7 cellular contexts compared by ENCODE assay signal in genomic region chr9:137029058-137029922, GRCh38. TPM values are rescaled to one million over a fixed set of nuclear protein-coding genes. Genes with fewer than 3 reads are reported as not detected.
DNase-seq lines count a peak whose midpoint lies in the region; ATAC-seq, FAIRE-seq and TF ChIP-seq lines count a peak whose summit lies in the region.

No MANE protein-coding gene starts in this region.

- H2AFZ ChIP-seq in astrocyte (ENCODE audit: low read depth, low read length) = no peak overlapping the region

- H3K4me3 Mint-ChIP-seq in IgD-negative memory B cell = peak overlapping the region; percentile 86 to 97 (median 92)
- H3K4me3 Mint-ChIP-seq in T-helper 1 cell treated with Interleukin-12 subunit alpha and Interleukin-12 subunit beta and Interleukin-4 antibody, amounts not matched to agents 30 μg/mL and 1 μg/mL, for 36 hours = peak overlapping the region; percentile 74
- H3K4me3 Mint-ChIP-seq in astrocyte (ENCODE audit: unreplicated experiment) = peak overlapping the region; percentile 73

- H3K36me3 ChIP-seq in astrocyte (ENCODE audit: insufficient read depth, low read length) = no peaks in the 10 kb centered on the region

- no peak for FAIRE-seq in astrocyte (lab: Jason Lieb, UNC)

- H3K27me3 Mint-ChIP-seq in IgD-negative memory B cell = no peaks in the 10 kb centered on the region
- H3K27me3 Mint-ChIP-seq in T-helper 1 cell treated with Interleukin-12 subunit alpha and Interleukin-12 subunit beta and Interleukin-4 antibody, amounts not matched to agents 30 μg/mL and 1 μg/mL, for 36 hours (ENCODE audit: low read depth) = peaks cover 4% of the 10 kb centered on the region
- H3K27me3 Mint-ChIP-seq in astrocyte (ENCODE audit: low read depth, unreplicated experiment) = peaks cover 6% of the 10 kb centered on the region

- H3K4me2 ChIP-seq in astrocyte (ENCODE audit: low read length) = peak overlapping the region; percentile 90

- no peaks in the 10 kb centered on the region for H3K36me3 Mint-ChIP-seq in IgD-negative memory B cell
- no peaks in the 10 kb centered on the region for H3K36me3 Mint-ChIP-seq in T-helper 1 cell treated with Interleukin-12 subunit alpha and Interleukin-12 subunit beta and Interleukin-4 antibody, amounts not matched to agents 30 μg/mL and 1 μg/mL, for 36 hours (ENCODE audit: low read depth)
- H3K36me3 Mint-ChIP-seq in astrocyte (ENCODE audit: low read depth, unreplicated experiment) = no peaks in the 10 kb centered on the region

- DNase-seq in astrocyte (ENCODE audit: low read depth) (no peak), hippocampal formation (lab: John Stamatoyannopoulos, UW) (peak; percentile 31 to 70), sciatic nerve (ENCODE audit: low spot score) (peak; percentile 89)

- peak overlapping the region; percentile 13 to 96 (median 81) for H3K27ac Mint-ChIP-seq in IgD-negative memory B cell
- H3K27ac Mint-ChIP-seq in T-helper 1 cell treated with Interleukin-12 subunit alpha and Interleukin-12 subunit beta and Interleukin-4 antibody, amounts not matched to agents 30 μg/mL and 1 μg/mL, for 36 hours = peak overlapping the region; percentile 73
- H3K27ac Mint-ChIP-seq in astrocyte (ENCODE audit: unreplicated experiment) = no peak overlapping the region

- intact Hi-C loops in sciatic nerve (cut with DNase I) = loop anchor here (10.0 kb wide), 1 partner anchor 184 kb away; the partner anchor contains the start of genes AJM1 and PHPT1

- H4K20me1 ChIP-seq in astrocyte (ENCODE audit: insufficient read depth, low read length) = peaks cover 25% of the 10 kb centered on the region

- ATAC-seq in sciatic nerve (peak; percentile 65), HG02759 (IDR thresholded peaks at IDR 0.05; ENCODE audit: unreplicated experiment) (no peak)

- H3K4me1 ChIP-seq in astrocyte (ENCODE audit: insufficient read depth, low read length) = peaks cover 15% of the 10 kb centered on the region

- no peaks in the 10 kb centered on the region for H3K79me2 ChIP-seq in astrocyte (ENCODE audit: insufficient read depth, low read length)

- peak overlapping the region; percentile 50 for H3K4me3 ChIP-seq in astrocyte (ENCODE audit: insufficient read depth, low read depth, low read length)

- H3K27me3 ChIP-seq in astrocyte (ENCODE audit: insufficient read depth, low read length) = no peaks in the 10 kb centered on the region

- H3K4me1 Mint-ChIP-seq in IgD-negative memory B cell = peaks cover 23 to 39% (median 29%) of the 10 kb centered on the region in 3 donors
- H3K4me1 Mint-ChIP-seq in T-helper 1 cell treated with Interleukin-12 subunit alpha and Interleukin-12 subunit beta and Interleukin-4 antibody, amounts not matched to agents 30 μg/mL and 1 μg/mL, for 36 hours (ENCODE audit: low read depth) = peaks cover 26% of the 10 kb centered on the region
- no peaks in the 10 kb centered on the region for H3K4me1 Mint-ChIP-seq in astrocyte (ENCODE audit: low read depth, unreplicated experiment)

- TF ChIP-seq CTCF in GM12874 (IDR thresholded peaks at IDR 0.05; ENCODE audit: insufficient read depth, low read depth, low read length) = peak; percentile 97
- TF ChIP-seq CTCF in astrocyte (IDR thresholded peaks at IDR 0.05; ENCODE audit: insufficient read depth, low read depth, low read length) = peak; percentile 65

- no peak overlapping the region for H3K27ac ChIP-seq in astrocyte (ENCODE audit: low read depth, low read length)

- no peaks in the 10 kb centered on the region for H3K9me3 ChIP-seq in astrocyte (ENCODE audit: insufficient read depth, low read depth, low read length)

- no peaks in the 10 kb centered on the region for H3K9me3 Mint-ChIP-seq in IgD-negative memory B cell
- H3K9me3 Mint-ChIP-seq in T-helper 1 cell treated with Interleukin-12 subunit alpha and Interleukin-12 subunit beta and Interleukin-4 antibody, amounts not matched to agents 30 μg/mL and 1 μg/mL, for 36 hours = no peaks in the 10 kb centered on the region
- H3K9me3 Mint-ChIP-seq in astrocyte (ENCODE audit: unreplicated experiment) = no peaks in the 10 kb centered on the region

- no peak overlapping the region for H3K9ac ChIP-seq in astrocyte (ENCODE audit: low read length)

RNA-seq across cellular contexts. Expression of gene ABCA2, which starts 1.3 kb away (rescaled TPM):
- 3.9 TPM for polyA plus RNA-seq in IgD-negative memory B cell
- total RNA-seq in astrocyte = 16.2 and 20.0 TPM in 2 replicates
- total RNA-seq in sciatic nerve = 298 TPM

RNA-seq across cellular contexts. Expression of gene FUT7, which starts 2.6 kb away (rescaled TPM):
- 26.6 TPM for polyA plus RNA-seq in IgD-negative memory B cell
- total RNA-seq in astrocyte (not detected in 2 replicates), sciatic nerve (0.18 TPM)

RNA-seq across cellular contexts. Expression of gene NPDC1, which starts 16.7 kb away (rescaled TPM):
- polyA plus RNA-seq in IgD-negative memory B cell = 2.0 TPM
- total RNA-seq in astrocyte = 65.9 and 66.8 TPM in 2 replicates
- 157 TPM for total RNA-seq in sciatic nerve

RNA-seq across cellular contexts. Expression of gene ENTPD2, which starts 24.6 kb away (rescaled TPM):
- polyA plus RNA-seq in IgD-negative memory B cell = not detected
- total RNA-seq in astrocyte (0.14 and 0.55 TPM in 2 replicates), sciatic nerve (24.3 TPM)

RNA-seq across cellular contexts. Expression of gene CLIC3, which starts 32.9 kb away (rescaled TPM):
- 3.5 TPM for polyA plus RNA-seq in IgD-negative memory B cell
- total RNA-seq in astrocyte (0.39 and 0.48 TPM in 2 replicates), sciatic nerve (11.3 TPM)

Comparison
In these comparisons a context has a peak if more than half of its experiments do, and no peak if none do; other contexts are left out.
1. RNA of gene ABCA2, which starts 1.3 kb away (total RNA-seq): 298 TPM in sciatic nerve (single experiment); 16.2 to 20.0 TPM in astrocyte; every median in the first group is over 10 times any median in the second.
2. Peak in every context shown above with its lines, with median percentiles within 50 percentile points of each other: H3K4me3 Mint-ChIP-seq.